ENCODE assay signal across 12 cellular contexts in genomic region chr19:46975011-46975917, GRCh38. TPM values are rescaled to one million over a fixed set of nuclear protein-coding genes. Genes with fewer than 3 reads are reported as not detected.
A peak's percentile ranks its signal among the peaks of the same experiment; 100 is the strongest.
DNase-seq lines count a peak whose midpoint lies in the region; TF ChIP-seq lines count a peak whose summit lies in the region.
"Had no signal": no experiment of that assay in that cellular context is flagged by ENCODE, and none has a peak within 500 bp of the region (broad histone marks: within the 10 kb centered on the region; RNA-seq: fewer than 3 reads in every experiment).

No MANE protein-coding gene starts in this region.

- 76% methylated on average over 16 of the region's 16 CpGs for WGBS in HUES64
- 64 to 68% methylated on average over 6 to 16 of the region's 16 CpGs for WGBS in endodermal cell (ENCODE audit: insufficient coverage in 1 of 2, insufficient read length in 1 of 2), 2 experiments

- H3K4me1 ChIP-seq in HUES64 (ENCODE audit: insufficient read depth, low read length) (peaks cover 37% of the 10 kb centered on the region), endodermal cell (ENCODE audit: control insufficient read depth, insufficient read depth, low read length) (peaks cover 40% of the 10 kb centered on the region)

- TF ChIP-seq CTCF in 22Rv1 (IDR thresholded peaks at IDR 0.05) (no peak), endodermal cell (conservative IDR thresholded peaks at IDR 0.05) (peak; percentile 31), osteocyte (IDR thresholded peaks at IDR 0.05) (no peak)

- H3K27ac ChIP-seq in 22Rv1 (0 out of 2 replicates have a peak overlapping the region, but pooled peaks have one; percentile 7), HUES64 (ENCODE audit: low read depth, low read length) (peak overlapping the region; percentile 72), endodermal cell (ENCODE audit: low read depth, low read length) (peak overlapping the region; percentile 84)
- H3K27ac ChIP-seq: foreskin keratinocyte had no signal

- H3K36me3 ChIP-seq in HUES64 (ENCODE audit: insufficient read depth, low read length): no peaks in the 10 kb centered on the region; the same call in 1 of the 2 replicates
- H3K36me3 ChIP-seq in endodermal cell (ENCODE audit: control insufficient read depth, insufficient read depth, low read length): no peaks in the 10 kb centered on the region

- no peak overlapping the region for H3K4me3 Mint-ChIP-seq in endodermal cell
- no peak overlapping the region for H3K4me3 Mint-ChIP-seq in osteocyte (ENCODE audit: unreplicated experiment)
- H3K4me3 Mint-ChIP-seq: B cell; stimulated activated memory B cell treated with anti-CD40 and anti-IgM and Interleukin-4, amounts not matched to agents 10 μg/mL and 1 μg/mL and 100 μg/mL, for 72 hours had no signal

- H3K27me3 ChIP-seq in HUES64 (ENCODE audit: insufficient read depth, low read length): no peaks in the 10 kb centered on the region
- no peaks in the 10 kb centered on the region for H3K27me3 ChIP-seq in endodermal cell (ENCODE audit: control insufficient read depth, insufficient read depth, low read length, poor library complexity, severe bottlenecking)
- H3K27me3 ChIP-seq: foreskin keratinocyte had no signal

- no peaks in the 10 kb centered on the region for H3K9me3 Mint-ChIP-seq in endodermal cell
- H3K9me3 Mint-ChIP-seq in osteocyte (ENCODE audit: unreplicated experiment): no peaks in the 10 kb centered on the region
- H3K9me3 Mint-ChIP-seq: stimulated activated memory B cell treated with anti-CD40 and anti-IgM and Interleukin-4, amounts not matched to agents 10 μg/mL and 1 μg/mL and 100 μg/mL, for 72 hours had no signal

- H3K27me3 Mint-ChIP-seq in endodermal cell (ENCODE audit: insufficient read depth) (peaks cover 1% of the 10 kb centered on the region), osteocyte (ENCODE audit: unreplicated experiment) (no peaks in the 10 kb centered on the region)
- H3K27me3 Mint-ChIP-seq: B cell; stimulated activated memory B cell treated with anti-CD40 and anti-IgM and Interleukin-4, amounts not matched to agents 10 μg/mL and 1 μg/mL and 100 μg/mL, for 72 hours had no signal

- H3K4me1 Mint-ChIP-seq in endodermal cell: peaks cover 43% of the 10 kb centered on the region
- H3K4me1 Mint-ChIP-seq in osteocyte (ENCODE audit: unreplicated experiment): peaks cover 77% of the 10 kb centered on the region

- H3K27ac Mint-ChIP-seq in endodermal cell: peak overlapping the region; percentile 92
- peak overlapping the region; percentile 98 for H3K27ac Mint-ChIP-seq in osteocyte (ENCODE audit: unreplicated experiment)
- H3K27ac Mint-ChIP-seq: B cell; stimulated activated memory B cell treated with anti-CD40 and anti-IgM and Interleukin-4, amounts not matched to agents 10 μg/mL and 1 μg/mL and 100 μg/mL, for 72 hours had no signal

- H3K4me3 ChIP-seq in HUES64 (ENCODE audit: low read length) (no peak overlapping the region), endodermal cell (ENCODE audit: low read length) (peak overlapping the region; percentile 36)

- H3K36me3 Mint-ChIP-seq in endodermal cell (ENCODE audit: low read depth) (peaks cover 2% of the 10 kb centered on the region), osteocyte (ENCODE audit: unreplicated experiment) (no peaks in the 10 kb centered on the region)

- DNase-seq in endodermal cell (no peak), osteocyte (ENCODE audit: extremely low spot score, unreplicated experiment) (no peak), hippocampal formation (lab: John Stamatoyannopoulos, UW) (no peak), A172 (ENCODE audit: low spot score) (no peak), NCI-H1105 (lab: John Stamatoyannopoulos, UW) (no peak), GM19238 (ENCODE audit: insufficient read length, low spot score) (no peak)
- DNase-seq: activated gamma-delta T cell treated with Interleukin-2 at 50 U/mL for 16 hours had no signal

- H3K9me3 ChIP-seq in HUES64 (ENCODE audit: insufficient read depth, low read depth, low read length) (no peaks in the 10 kb centered on the region), endodermal cell (ENCODE audit: control insufficient read depth, low read length) (no peaks in the 10 kb centered on the region)

- peak overlapping the region; percentile 48; the same call in 1 of the 2 replicates for H3K9ac ChIP-seq in HUES64 (ENCODE audit: low read depth, low read length)
- peak overlapping the region; percentile 48 for H3K9ac ChIP-seq in endodermal cell (ENCODE audit: extremely low read depth, low read length, poor library complexity, severe bottlenecking)

RNA-seq across cellular contexts. Expression of gene NPAS1, which starts 44.4 kb away (rescaled TPM):
- 4.2 TPM for polyA plus RNA-seq in HUES64 (2013, experiment 1 of 2)
- polyA plus RNA-seq in HUES64 (2013, experiment 2 of 2): 6.7 TPM
- total RNA-seq in endodermal cell: 1 to 10 TPM; 6.9 to 8.7 TPM
- polyA plus RNA-seq in endodermal cell (2013, experiment 1 of 2): 3.6 TPM
- polyA plus RNA-seq in endodermal cell (2013, experiment 2 of 2): 5.1 TPM
- total RNA-seq in osteocyte: 0.71 and 0.99 TPM in 2 replicates
- 0.22 TPM in 1 of 2 replicates, not detected in the other for total RNA-seq in A172 (2014; rRNA removed; shearing (Covaris generic))

Comparison
In these comparisons a context has a peak if more than half of its experiments do, and no peak if none do; other contexts are left out.
1. H3K27ac ChIP-seq: peak in every context shown above with its lines; median percentile 84 in endodermal cell; 72 in HUES64; 7 in 22Rv1.